ENCODE assay signal across 1 cellular context in genomic region chr2:223788106-223788505, GRCh38. TPM values are rescaled to one million over a fixed set of nuclear protein-coding genes. Genes with fewer than 3 reads are reported as not detected.
"Had no signal": no experiment of that assay in that cellular context is flagged by ENCODE, and none has a peak within 500 bp of the region (broad histone marks: within the 10 kb centered on the region; RNA-seq: fewer than 3 reads in every experiment).

No MANE protein-coding gene starts in this region.

RNA-seq across cellular contexts. Expression of gene AP1S3, which starts 49.3 kb away (rescaled TPM):
- total RNA-seq: SJCRH30 had no signal
